Comparison of ENCODE assay signal across 14 cellular contexts in genomic region chr9:131706608-131706970, GRCh38. TPM values are rescaled to one million over a fixed set of nuclear protein-coding genes. Genes with fewer than 3 reads are reported as not detected.
DNase-seq lines count a peak whose midpoint lies in the region; ATAC-seq and TF ChIP-seq lines count a peak whose summit lies in the region.
"Had no signal": no experiment of that assay in that cellular context is flagged by ENCODE, and none has a peak within 500 bp of the region (broad histone marks: within the 10 kb centered on the region; RNA-seq: fewer than 3 reads in every experiment).

No MANE protein-coding gene starts in this region.

- H3K4me1 Mint-ChIP-seq in activated naive CD4-positive, alpha-beta T cell treated with anti-CD3 and anti-CD28 coated beads, Interleukin-2, amount 50 U/mL, for 24 hours, result peaks cover 88% of the 10 kb centered on the region
- H3K4me1 Mint-ChIP-seq in activated naive CD4-positive, alpha-beta T cell treated with anti-CD3 and anti-CD28 coated beads, Interleukin-2, amount 10 ng/mL, durations not matched to agents 7 days and 5 days, result peaks cover 59% of the 10 kb centered on the region
- peaks cover 61% of the 10 kb centered on the region for H3K4me1 Mint-ChIP-seq in T-helper 17 cell
- H3K4me1 Mint-ChIP-seq in T-helper 2 cell treated with Interferon-gamma antibody and Interleukin-4, amounts not matched to agents 5 μg/mL and 100 μg/mL, for 36 hours (ENCODE audit: low read depth), result peaks cover 69% of the 10 kb centered on the region

- H3K27ac ChIP-seq in right lobe of liver, result peak overlapping the region; percentile 58 to 88 (median 75)
- peak overlapping the region; percentile 88 for H3K27ac ChIP-seq in subcutaneous abdominal adipose tissue (ENCODE audit: low read depth, low read length)

- CTCF ChIA-PET in activated naive CD4-positive, alpha-beta T cell treated with anti-CD3 and anti-CD28 coated beads, Interleukin-2, amount 10 ng/mL, durations not matched to agents 7 days and 5 days (lab: Charles Lee), result no interaction called here

- H3K36me3 Mint-ChIP-seq in activated naive CD4-positive, alpha-beta T cell treated with anti-CD3 and anti-CD28 coated beads, Interleukin-2, amount 50 U/mL, for 24 hours, result no peaks in the 10 kb centered on the region
- H3K36me3 Mint-ChIP-seq in activated naive CD4-positive, alpha-beta T cell treated with anti-CD3 and anti-CD28 coated beads, Interleukin-2, amount 10 ng/mL, durations not matched to agents 7 days and 5 days, result peaks cover 21% of the 10 kb centered on the region
- H3K36me3 Mint-ChIP-seq in T-helper 17 cell (ENCODE audit: low read depth), result no peaks in the 10 kb centered on the region
- H3K36me3 Mint-ChIP-seq in T-helper 2 cell treated with Interferon-gamma antibody and Interleukin-4, amounts not matched to agents 5 μg/mL and 100 μg/mL, for 36 hours (ENCODE audit: low read depth), result peaks cover 14% of the 10 kb centered on the region

- no peak for TF ChIP-seq POLR2A in right lobe of liver (IDR thresholded peaks at IDR 0.05)

- intact Hi-C loops in right lobe of liver (cut with DNase I), result no loop called here

- no peak for ATAC-seq in T-helper 17 cell
- ATAC-seq in right lobe of liver, result peak; percentile 14 to 69 (median 52)
- ATAC-seq in HG02885 (IDR thresholded peaks at IDR 0.05; ENCODE audit: poor library complexity, unreplicated experiment), result no peak

- H3K9me3 Mint-ChIP-seq in activated naive CD4-positive, alpha-beta T cell treated with anti-CD3 and anti-CD28 coated beads, Interleukin-2, amount 50 U/mL, for 24 hours, result no peaks in the 10 kb centered on the region
- no peaks in the 10 kb centered on the region for H3K9me3 Mint-ChIP-seq in activated naive CD4-positive, alpha-beta T cell treated with anti-CD3 and anti-CD28 coated beads, Interleukin-2, amount 10 ng/mL, durations not matched to agents 7 days and 5 days
- no peaks in the 10 kb centered on the region for H3K9me3 Mint-ChIP-seq in T-helper 2 cell treated with Interferon-gamma antibody and Interleukin-4, amounts not matched to agents 5 μg/mL and 100 μg/mL, for 36 hours

- H3K4me3 Mint-ChIP-seq in activated naive CD4-positive, alpha-beta T cell treated with anti-CD3 and anti-CD28 coated beads, Interleukin-2, amount 50 U/mL, for 24 hours, result no peak overlapping the region
- no peak overlapping the region for H3K4me3 Mint-ChIP-seq in activated naive CD4-positive, alpha-beta T cell treated with anti-CD3 and anti-CD28 coated beads, Interleukin-2, amount 10 ng/mL, durations not matched to agents 7 days and 5 days
- no peak overlapping the region for H3K4me3 Mint-ChIP-seq in T-helper 17 cell
- H3K4me3 Mint-ChIP-seq in T-helper 2 cell treated with Interferon-gamma antibody and Interleukin-4, amounts not matched to agents 5 μg/mL and 100 μg/mL, for 36 hours, result no peak overlapping the region
- H3K4me3 Mint-ChIP-seq: activated naive CD8-positive, alpha-beta T cell had no signal

- peak overlapping the region in 3 of 5 donors; percentile 1 to 41 (median 41) for H3K9ac ChIP-seq in subcutaneous abdominal adipose tissue (ENCODE audit: low read length in 5 of 5)

- H3K9me3 ChIP-seq in T-helper 17 cell (ENCODE audit: control insufficient read depth, low read length, poor library complexity, severe bottlenecking) (no peaks in the 10 kb centered on the region), right lobe of liver (no peaks in the 10 kb centered on the region), subcutaneous abdominal adipose tissue (ENCODE audit: control insufficient read depth in 5 of 5, low read length in 5 of 5) (no peaks in the 10 kb centered on the region)
- H3K9me3 ChIP-seq: thoracic aorta had no signal

- no peaks in the 10 kb centered on the region for H3K36me3 ChIP-seq in right lobe of liver
- no peaks in the 10 kb centered on the region for H3K36me3 ChIP-seq in subcutaneous abdominal adipose tissue (ENCODE audit: control insufficient read depth in 5 of 5, insufficient read depth in 5 of 5, low read length in 5 of 5)
- H3K36me3 ChIP-seq: thoracic aorta had no signal

- H3K4me1 ChIP-seq in right lobe of liver, result peaks cover 0 to 57% (median 30%) of the 10 kb centered on the region in 4 donors
- peaks cover 10 to 84% (median 64%) of the 10 kb centered on the region in 5 donors for H3K4me1 ChIP-seq in subcutaneous abdominal adipose tissue (ENCODE audit: control insufficient read depth in 5 of 5, insufficient read depth in 5 of 5, low read length in 5 of 5)

- no peaks in the 10 kb centered on the region for H3K27me3 ChIP-seq in right lobe of liver
- H3K27me3 ChIP-seq in subcutaneous abdominal adipose tissue (ENCODE audit: control insufficient read depth in 5 of 5, insufficient read depth in 4 of 5, low read length in 5 of 5), result no peaks in the 10 kb centered on the region
- H3K27me3 ChIP-seq: dorsolateral prefrontal cortex had no signal

- no peak for DNase-seq in activated naive CD4-positive, alpha-beta T cell treated with anti-CD3 and anti-CD28 coated beads, Interleukin-2, amount 10 ng/mL, durations not matched to agents 7 days and 5 days
- no peak for DNase-seq in T-helper 17 cell
- no peak for DNase-seq in right lobe of liver
- no peak for DNase-seq in T-helper 2 cell treated with Interferon-gamma antibody and Interleukin-4, amounts not matched to agents 5 μg/mL and 100 μg/mL, for 36 hours (ENCODE audit: low spot score)
- no peak for DNase-seq in GM20000 (ENCODE audit: low spot score)
- DNase-seq: activated CD4-positive, alpha-beta T cell treated with anti-CD3 and anti-CD28 coated beads, Interleukin-2, amount 50 U/mL, for 1 hour; dorsolateral prefrontal cortex; NCI-H1048; NCI-H82 had no signal

- H3K4me3 ChIP-seq in right lobe of liver, result no peak overlapping the region
- H3K4me3 ChIP-seq in subcutaneous abdominal adipose tissue (ENCODE audit: low read depth in 1 of 5, low read length in 5 of 5), result peak overlapping the region in 3 of 5 donors; percentile 21 to 62 (median 32)
- H3K4me3 ChIP-seq: thoracic aorta had no signal

- TF ChIP-seq CTCF in right lobe of liver (IDR thresholded peaks at IDR 0.05) (no peak), GM20000 (IDR thresholded peaks at IDR 0.05; ENCODE audit: extremely low read depth, missing control alignments) (no peak)

- WGBS in right lobe of liver (ENCODE audit: insufficient coverage, low coverage, low lambda C conversion rate, missing lambda C conversion rate), result 17% methylated on average over 6 of the region's 6 CpGs

- no peaks in the 10 kb centered on the region for H3K27me3 Mint-ChIP-seq in activated naive CD4-positive, alpha-beta T cell treated with anti-CD3 and anti-CD28 coated beads, Interleukin-2, amount 50 U/mL, for 24 hours
- no peaks in the 10 kb centered on the region for H3K27me3 Mint-ChIP-seq in activated naive CD4-positive, alpha-beta T cell treated with anti-CD3 and anti-CD28 coated beads, Interleukin-2, amount 10 ng/mL, durations not matched to agents 7 days and 5 days
- no peaks in the 10 kb centered on the region for H3K27me3 Mint-ChIP-seq in T-helper 17 cell
- no peaks in the 10 kb centered on the region for H3K27me3 Mint-ChIP-seq in T-helper 2 cell treated with Interferon-gamma antibody and Interleukin-4, amounts not matched to agents 5 μg/mL and 100 μg/mL, for 36 hours (ENCODE audit: low read depth)
- H3K27me3 Mint-ChIP-seq: activated naive CD8-positive, alpha-beta T cell had no signal

- peak overlapping the region; percentile 85 for H3K27ac Mint-ChIP-seq in activated naive CD4-positive, alpha-beta T cell treated with anti-CD3 and anti-CD28 coated beads, Interleukin-2, amount 50 U/mL, for 24 hours
- H3K27ac Mint-ChIP-seq in activated naive CD4-positive, alpha-beta T cell treated with anti-CD3 and anti-CD28 coated beads, Interleukin-2, amount 10 ng/mL, durations not matched to agents 7 days and 5 days, result no peak overlapping the region
- H3K27ac Mint-ChIP-seq in T-helper 17 cell, result peak overlapping the region; percentile 99
- no peak overlapping the region for H3K27ac Mint-ChIP-seq in T-helper 2 cell treated with Interferon-gamma antibody and Interleukin-4, amounts not matched to agents 5 μg/mL and 100 μg/mL, for 36 hours
- H3K27ac Mint-ChIP-seq: activated naive CD8-positive, alpha-beta T cell had no signal

RNA-seq across cellular contexts. Expression of gene RAPGEF1, which starts 33.3 kb away (rescaled TPM):
- 100 to 1,000 TPM; 176 to 209 TPM for total RNA-seq in T-helper 17 cell
- 10 to 100 TPM; 22.9 to 53.6 (median 30.2) TPM for total RNA-seq in right lobe of liver

Comparison
In these comparisons a context has a peak if more than half of its experiments do, and no peak if none do; other contexts are left out.
1. H3K27ac Mint-ChIP-seq: peak in activated naive CD4-positive, alpha-beta T cell treated with anti-CD3 and anti-CD28 coated beads, Interleukin-2, amount 50 U/mL, for 24 hours (single experiment) and T-helper 17 cell (single experiment); none in activated naive CD4-positive, alpha-beta T cell treated with anti-CD3 and anti-CD28 coated beads, Interleukin-2, amount 10 ng/mL, durations not matched to agents 7 days and 5 days (single experiment) and T-helper 2 cell treated with Interferon-gamma antibody and Interleukin-4, amounts not matched to agents 5 μg/mL and 100 μg/mL, for 36 hours (single experiment).
2. ATAC-seq: peak in right lobe of liver (4 of 4); none in T-helper 17 cell (single experiment) and HG02885 (single experiment).
3. H3K4me3 ChIP-seq: peak in subcutaneous abdominal adipose tissue (3 of 5); none in right lobe of liver (0 of 3).